6 cellular contexts compared by ENCODE assay signal in genomic region chr19:48363500-48363809, GRCh38. TPM values are rescaled to one million over a fixed set of nuclear protein-coding genes. Genes with fewer than 3 reads are reported as not detected.
DNase-seq lines count a peak whose midpoint lies in the region; ATAC-seq and TF ChIP-seq lines count a peak whose summit lies in the region.

No MANE protein-coding gene starts in this region.

- H3K36me3 Mint-ChIP-seq in T-helper 1 cell treated with Interleukin-12 subunit alpha and Interleukin-12 subunit beta and Interleukin-4 antibody, amounts not matched to agents 30 μg/mL and 1 μg/mL, for 36 hours (ENCODE audit: low read depth), result peaks cover 2% of the 10 kb centered on the region

- peaks cover 4% of the 10 kb centered on the region for H3K27me3 Mint-ChIP-seq in T-helper 1 cell treated with Interleukin-12 subunit alpha and Interleukin-12 subunit beta and Interleukin-4 antibody, amounts not matched to agents 30 μg/mL and 1 μg/mL, for 36 hours (ENCODE audit: low read depth)

- peak overlapping the region; percentile 79 for H3K4me3 Mint-ChIP-seq in T-helper 1 cell treated with Interleukin-12 subunit alpha and Interleukin-12 subunit beta and Interleukin-4 antibody, amounts not matched to agents 30 μg/mL and 1 μg/mL, for 36 hours

- H3K4me3 ChIP-seq in tibial nerve, result peak overlapping the region; percentile 62 to 84 (median 74)

- H3K4me1 Mint-ChIP-seq in T-helper 1 cell treated with Interleukin-12 subunit alpha and Interleukin-12 subunit beta and Interleukin-4 antibody, amounts not matched to agents 30 μg/mL and 1 μg/mL, for 36 hours (ENCODE audit: low read depth), result peaks cover 20% of the 10 kb centered on the region

- DNase-seq in T-helper 1 cell, result no peak
- DNase-seq in RKO (ENCODE audit: low spot score), result peak; percentile 6
- DNase-seq in left ventricle myocardium superior, result no peak
- DNase-seq in tibial nerve (ENCODE audit: low spot score in 2 of 2), result no peak
- no peak for DNase-seq in HCEC 1CT

- peak overlapping the region; percentile 91 to 99 (median 96) for H3K27ac ChIP-seq in tibial nerve

- H3K9me3 ChIP-seq in tibial nerve, result no peaks in the 10 kb centered on the region

- TF ChIP-seq EP300 in tibial nerve (IDR thresholded peaks at IDR 0.05), result no peak

- peak overlapping the region; percentile 92 for H3K27ac Mint-ChIP-seq in T-helper 1 cell treated with Interleukin-12 subunit alpha and Interleukin-12 subunit beta and Interleukin-4 antibody, amounts not matched to agents 30 μg/mL and 1 μg/mL, for 36 hours

- WGBS in tibial nerve, 2 donors, result 0 to 1% methylated on average over 9 to 10 of the region's 10 CpGs

- H3K27me3 ChIP-seq in tibial nerve, result no peaks in the 10 kb centered on the region

- no peaks in the 10 kb centered on the region for H3K9me3 Mint-ChIP-seq in T-helper 1 cell treated with Interleukin-12 subunit alpha and Interleukin-12 subunit beta and Interleukin-4 antibody, amounts not matched to agents 30 μg/mL and 1 μg/mL, for 36 hours

- TF ChIP-seq CTCF in tibial nerve (IDR thresholded peaks at IDR 0.05), result no peak

- peaks cover 0 to 21% (median 0%) of the 10 kb centered on the region in 3 donors for H3K36me3 ChIP-seq in tibial nerve

- peaks cover 0 to 15% (median 5%) of the 10 kb centered on the region in 4 donors for H3K4me1 ChIP-seq in tibial nerve

- TF ChIP-seq POLR2A in tibial nerve (IDR thresholded peaks at IDR 0.05), result no peak

- intact Hi-C loops in left ventricle myocardium superior (cut with micrococcal nuclease), result no loop called here

- ATAC-seq in left ventricle myocardium superior, result peak; percentile 14

RNA-seq across cellular contexts. Expression of gene TMEM143, which starts 0.3 kb away (rescaled TPM):
- total RNA-seq in left ventricle myocardium superior (110 TPM), tibial nerve (10 to 100 TPM in 2 of 4 donors, 1 to 10 TPM in 2; 8.3 to 14.4 (median 10.2) TPM)

RNA-seq across cellular contexts. Expression of gene SYNGR4, which starts 0.7 kb away (rescaled TPM):
- total RNA-seq in left ventricle myocardium superior, result not detected
- not detected for total RNA-seq in tibial nerve

RNA-seq across cellular contexts. Expression of gene KDELR1, which starts 27.9 kb away (rescaled TPM):
- 79.4 TPM for total RNA-seq in left ventricle myocardium superior
- 10 to 100 TPM; 51.3 to 78.6 (median 65.8) TPM for total RNA-seq in tibial nerve

RNA-seq across cellular contexts. Expression of gene GRIN2D, which starts 30.0 kb away (rescaled TPM):
- total RNA-seq in left ventricle myocardium superior, result 0.17 TPM
- under 1 TPM; 0.42 to 0.90 (median 0.51) TPM for total RNA-seq in tibial nerve

RNA-seq across cellular contexts. Expression of gene EMP3, which starts 38.1 kb away (rescaled TPM):
- total RNA-seq in left ventricle myocardium superior (33.8 TPM), tibial nerve (10 to 100 TPM; 22.2 to 52.5 (median 33.3) TPM)
